In genomic region chr9:71816782-71817549, GRCh38 we compare ENCODE assay signal across 14 cellular contexts. TPM values are rescaled to one million over a fixed set of nuclear protein-coding genes. Genes with fewer than 3 reads are reported as not detected.
DNase-seq lines count a peak whose midpoint lies in the region; ATAC-seq and TF ChIP-seq lines count a peak whose summit lies in the region.
"Had no signal": no experiment of that assay in that cellular context is flagged by ENCODE, and none has a peak within 500 bp of the region (broad histone marks: within the 10 kb centered on the region; RNA-seq: fewer than 3 reads in every experiment).

No MANE protein-coding gene starts in this region.

- ATAC-seq in natural killer cell: no peak
- no peak for ATAC-seq in natural killer cell treated with Interleukin-12 subunit alpha and Interleukin-12 subunit beta and Interleukin-15 and Interleukin-18, amount 100 ng/mL, for 72 hours
- peak; percentile 50 for ATAC-seq in left lobe of liver
- ATAC-seq in aorta (ENCODE audit: low FRiP score): no peak
- no peak for ATAC-seq in GM19397 (IDR thresholded peaks at IDR 0.05; ENCODE audit: unreplicated experiment)

- peaks cover 8% of the 10 kb centered on the region for H3K4me1 ChIP-seq in SJCRH30
- H3K4me1 ChIP-seq in aorta (ENCODE audit: control insufficient read depth in 1 of 2, insufficient read depth in 2 of 2, low read length in 2 of 2): peaks cover 4 to 8% of the 10 kb centered on the region in 2 donors

- H3K27me3 Mint-ChIP-seq in natural killer cell (ENCODE audit: low read depth in 2 of 2): no peaks in the 10 kb centered on the region
- no peaks in the 10 kb centered on the region for H3K27me3 Mint-ChIP-seq in natural killer cell treated with Interleukin-12 subunit alpha and Interleukin-12 subunit beta and Interleukin-15 and Interleukin-18, amount 100 ng/mL, for 72 hours
- H3K27me3 Mint-ChIP-seq: activated naive CD4-positive, alpha-beta T cell treated with anti-CD3 and anti-CD28 coated beads, Interleukin-2, amount 10 ng/mL, durations not matched to agents 7 days and 5 days; stimulated activated naive CD8-positive, alpha-beta T cell treated with anti-CD3 and anti-CD28 coated beads, Interleukin-15, Interleukin-2, amounts not matched to agents 100 ng/mL and 50 ng/mL, for 24 hours had no signal

- no peaks in the 10 kb centered on the region for H3K36me3 ChIP-seq in SJCRH30
- no peaks in the 10 kb centered on the region for H3K36me3 ChIP-seq in aorta (ENCODE audit: control insufficient read depth in 1 of 2, insufficient read depth in 2 of 2, low read length in 1 of 2)

- no peaks in the 10 kb centered on the region for H3K36me3 Mint-ChIP-seq in natural killer cell
- no peaks in the 10 kb centered on the region for H3K36me3 Mint-ChIP-seq in natural killer cell treated with Interleukin-12 subunit alpha and Interleukin-12 subunit beta and Interleukin-15 and Interleukin-18, amount 100 ng/mL, for 72 hours
- H3K36me3 Mint-ChIP-seq: activated naive CD4-positive, alpha-beta T cell treated with anti-CD3 and anti-CD28 coated beads, Interleukin-2, amount 10 ng/mL, durations not matched to agents 7 days and 5 days had no signal

- intact Hi-C loops in natural killer cell (cut with micrococcal nuclease) (loop anchor here (5.0 kb wide), 1 partner anchor 75 kb away; no protein-coding TSS in a partner anchor), aorta (cut with DNase I) (loop anchor here in 1 of 2 donors (10.0 kb wide), 1 partner anchor 458 kb away; no protein-coding TSS in a partner anchor)

- H3K27ac ChIP-seq in SJCRH30 (no peak overlapping the region), aorta (ENCODE audit: low read depth in 1 of 2, low read length in 2 of 2) (peak overlapping the region; percentile 57 to 68)

- TF ChIP-seq CTCF in natural killer cell (IDR thresholded peaks at IDR 0.05): no peak

- no peaks in the 10 kb centered on the region for H3K9me3 Mint-ChIP-seq in natural killer cell
- H3K9me3 Mint-ChIP-seq in natural killer cell treated with Interleukin-12 subunit alpha and Interleukin-12 subunit beta and Interleukin-15 and Interleukin-18, amount 100 ng/mL, for 72 hours: no peaks in the 10 kb centered on the region
- H3K9me3 Mint-ChIP-seq: activated naive CD4-positive, alpha-beta T cell treated with anti-CD3 and anti-CD28 coated beads, Interleukin-2, amount 10 ng/mL, durations not matched to agents 7 days and 5 days; stimulated activated naive CD8-positive, alpha-beta T cell treated with anti-CD3 and anti-CD28 coated beads, Interleukin-15, Interleukin-2, amounts not matched to agents 100 ng/mL and 50 ng/mL, for 24 hours had no signal

- H3K9me3 ChIP-seq in SJCRH30 (replicated peaks) (no peaks in the 10 kb centered on the region), aorta (ENCODE audit: control insufficient read depth, low read length) (no peaks in the 10 kb centered on the region)

- no peaks in the 10 kb centered on the region for H3K27me3 ChIP-seq in SJCRH30
- H3K27me3 ChIP-seq in aorta (ENCODE audit: control insufficient read depth in 1 of 2, insufficient read depth in 2 of 2, low read length in 1 of 2): no peaks in the 10 kb centered on the region

- H3K4me3 ChIP-seq in SJCRH30 (no peak overlapping the region), aorta (ENCODE audit: low read length in 2 of 2) (no peak overlapping the region)

- DNase-seq in natural killer cell: no peak
- no peak for DNase-seq in natural killer cell treated with Interleukin-12 subunit alpha and Interleukin-12 subunit beta and Interleukin-15 and Interleukin-18, amount 100 ng/mL, for 72 hours (ENCODE audit: low spot score)
- DNase-seq in SJCRH30: peak; percentile 15 to 53
- DNase-seq in left lobe of liver (ENCODE audit: low spot score): no peak
- no peak for DNase-seq in aorta
- DNase-seq in activated gamma-delta T cell (lab: John Stamatoyannopoulos, UW): no peak
- DNase-seq in OCI-M1 (lab: John Stamatoyannopoulos, UW): no peak
- DNase-seq: activated naive CD4-positive, alpha-beta T cell treated with anti-CD3 and anti-CD28 coated beads, Interleukin-2, amount 10 ng/mL, durations not matched to agents 7 days and 5 days; caudate nucleus; GDM1; NCI-H82; SIG-M5 had no signal

- peaks cover 10 to 15% of the 10 kb centered on the region in 2 donors for H3K4me1 Mint-ChIP-seq in natural killer cell
- peaks cover 10 to 12% of the 10 kb centered on the region in 2 donors for H3K4me1 Mint-ChIP-seq in natural killer cell treated with Interleukin-12 subunit alpha and Interleukin-12 subunit beta and Interleukin-15 and Interleukin-18, amount 100 ng/mL, for 72 hours (ENCODE audit: low read depth in 2 of 2)

- H3K4me3 Mint-ChIP-seq in natural killer cell: peak overlapping the region; percentile 38
- H3K4me3 Mint-ChIP-seq in natural killer cell treated with Interleukin-12 subunit alpha and Interleukin-12 subunit beta and Interleukin-15 and Interleukin-18, amount 100 ng/mL, for 72 hours: no peak overlapping the region
- H3K4me3 Mint-ChIP-seq: activated naive CD4-positive, alpha-beta T cell treated with anti-CD3 and anti-CD28 coated beads, Interleukin-2, amount 10 ng/mL, durations not matched to agents 7 days and 5 days; stimulated activated naive CD8-positive, alpha-beta T cell treated with anti-CD3 and anti-CD28 coated beads, Interleukin-15, Interleukin-2, amounts not matched to agents 100 ng/mL and 50 ng/mL, for 24 hours had no signal

- 7 to 14% methylated on average over 11 of the region's 11 CpGs for WGBS in aorta, 2 donors

- H3K27ac Mint-ChIP-seq in natural killer cell: peak overlapping the region in 1 of 2 donors; percentile 3
- peak overlapping the region in 1 of 2 donors; percentile 18 for H3K27ac Mint-ChIP-seq in natural killer cell treated with Interleukin-12 subunit alpha and Interleukin-12 subunit beta and Interleukin-15 and Interleukin-18, amount 100 ng/mL, for 72 hours
- H3K27ac Mint-ChIP-seq: stimulated activated naive CD8-positive, alpha-beta T cell treated with anti-CD3 and anti-CD28 coated beads, Interleukin-15, Interleukin-2, amounts not matched to agents 100 ng/mL and 50 ng/mL, for 24 hours had no signal

RNA-seq across cellular contexts. Expression of gene CEMIP2, which starts 48.7 kb away (rescaled TPM):
- total RNA-seq in natural killer cell (100 to 1,000 TPM; 204 to 326 (median 230) TPM), left lobe of liver (43.3 TPM), aorta (100 to 1,000 TPM; 101 to 122 TPM)
- total RNA-seq in natural killer cell treated with Interleukin-12 subunit alpha and Interleukin-12 subunit beta and Interleukin-15 and Interleukin-18, amount 100 ng/mL, for 72 hours: 10 to 100 TPM; 39.8 to 63.7 TPM
- 41.0 and 42.2 TPM in 2 replicates for total RNA-seq in SJCRH30 (2014; rRNA removed; shearing (Covaris generic))
- polyA plus RNA-seq in aorta: 1 to 10 TPM; 5.4 to 8.4 TPM

Comparison
In these comparisons a context has a peak if more than half of its experiments do, and no peak if none do; other contexts are left out.
1. DNase-seq: peak in SJCRH30 (2 of 2); none in natural killer cell (single experiment), natural killer cell treated with Interleukin-12 subunit alpha and Interleukin-12 subunit beta and Interleukin-15 and Interleukin-18, amount 100 ng/mL, for 72 hours (single experiment), left lobe of liver (single experiment), aorta (0 of 2), activated gamma-delta T cell (single experiment) and OCI-M1 (single experiment).